In genomic region chr19:12748489-12748888, GRCh38 we compare ENCODE assay signal across 18 cellular contexts. TPM values are rescaled to one million over a fixed set of nuclear protein-coding genes. Genes with fewer than 3 reads are reported as not detected.
"Had no signal": no experiment of that assay in that cellular context is flagged by ENCODE, and none has a peak within 500 bp of the region (broad histone marks: within the 10 kb centered on the region; RNA-seq: fewer than 3 reads in every experiment).

No MANE protein-coding gene starts in this region.

- ATAC-seq: activated CD4-positive, CD25-positive, alpha-beta regulatory T cell treated with anti-CD3 and anti-CD28 coated beads, Interleukin-2, amount 50 U/mL, for 24 hours; naive thymus-derived CD8-positive, alpha-beta T cell had no signal

- H3K27ac ChIP-seq: esophagus muscularis mucosa, spleen, thyroid gland had no signal

- DNase-seq: activated CD4-positive, alpha-beta T cell treated with anti-CD3 and anti-CD28 coated beads, Interleukin-2, amount 50 U/mL, for 1 hour; activated CD8-positive, alpha-beta memory T cell treated with anti-CD3 and anti-CD28 coated beads, Interleukin-2, amount 50 U/mL, for 48 hours; activated effector memory CD4-positive, alpha-beta T cell treated with Interleukin-2 at 50 U/mL for 16 hours; activated naive CD4-positive, alpha-beta T cell treated with anti-CD3 and anti-CD28 coated beads, Interleukin-2, amount 50 U/mL, for 16 hours; activated T-cell treated with anti-CD3 and anti-CD28 coated beads, Interleukin-2, amount 50 U/mL, for 48 hours; effector CD4-positive, alpha-beta T cell; naive thymus-derived CD8-positive, alpha-beta T cell; spleen; stimulated activated naive CD4-positive, alpha-beta T cell treated with Interleukin-2 at 50 U/mL for 16 hours; T1000; thyroid gland had no signal

- H3K27me3 ChIP-seq: thyroid gland had no signal

- H3K9me3 ChIP-seq: thyroid gland had no signal

- H3K4me3 Mint-ChIP-seq: naive thymus-derived CD8-positive, alpha-beta T cell had no signal

- H3K4me3 ChIP-seq: esophagus muscularis mucosa, spleen, thyroid gland had no signal

- H3K4me1 ChIP-seq: thyroid gland had no signal

RNA-seq across cellular contexts. Expression of gene BEST2, which starts 3.1 kb away (rescaled TPM):
- total RNA-seq: cerebellum; endothelial cell of umbilical vein; esophagus muscularis mucosa; liver; mesenteric fat pad; naive thymus-derived CD8-positive, alpha-beta T cell; spleen; subcutaneous adipose tissue; thyroid gland had no signal
- polyA plus RNA-seq: endothelial cell of umbilical vein; liver; naive thymus-derived CD8-positive, alpha-beta T cell; spleen had no signal
